Comparison of ENCODE assay signal across 20 cellular contexts in the genomic region with DNA sequence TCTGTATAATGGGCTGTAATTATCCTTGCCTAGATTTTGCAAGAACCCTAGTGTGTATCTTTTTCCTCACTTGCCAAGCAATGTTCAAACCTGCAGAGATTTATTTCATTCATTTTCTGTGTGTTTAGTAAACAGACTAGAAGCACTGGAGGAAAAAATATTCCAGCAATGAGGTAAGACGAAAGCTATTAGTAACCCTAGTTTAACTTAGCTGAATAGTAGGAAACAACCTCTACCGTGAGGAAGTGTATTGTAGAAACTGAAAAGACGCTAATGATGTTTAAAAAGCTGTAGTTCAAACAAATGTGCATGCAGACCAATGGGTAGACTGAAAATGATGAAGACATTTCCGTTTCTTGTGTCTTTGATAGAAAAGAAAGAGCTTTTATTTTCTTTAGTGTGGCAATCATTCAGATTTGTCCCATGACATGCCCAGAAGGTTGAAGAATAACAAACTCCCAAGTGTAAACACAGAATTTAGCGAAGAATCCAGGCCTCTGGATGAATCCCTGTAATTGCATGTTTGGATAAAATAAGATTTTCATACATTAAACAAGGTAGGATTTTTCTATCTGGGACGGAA. TPM values are rescaled to one million over a fixed set of nuclear protein-coding genes. Genes with fewer than 3 reads are reported as not detected.
DNase-seq lines count a peak whose midpoint lies in the region; ATAC-seq and TF ChIP-seq lines count a peak whose summit lies in the region.
"Had no signal": no experiment of that assay in that cellular context is flagged by ENCODE, and none has a peak within 500 bp of the region (broad histone marks: within the 10 kb centered on the region; RNA-seq: fewer than 3 reads in every experiment).

No MANE protein-coding gene starts in this region.

- H3K36me3 ChIP-seq in cardiac muscle cell (no peaks in the 10 kb centered on the region), esophagus squamous epithelium (no peaks in the 10 kb centered on the region), upper lobe of right lung (no peaks in the 10 kb centered on the region)

- H3K9me3 Mint-ChIP-seq in osteocyte (ENCODE audit: unreplicated experiment) = no peaks in the 10 kb centered on the region
- H3K9me3 Mint-ChIP-seq in activated CD4-positive, alpha-beta T cell treated with anti-CD3 and anti-CD28 coated beads, Interleukin-2, amount 10 ng/mL, durations not matched to agents 7 days and 5 days = no peaks in the 10 kb centered on the region
- H3K9me3 Mint-ChIP-seq: immature natural killer cell; stimulated activated naive CD8-positive, alpha-beta T cell treated with anti-CD3 and anti-CD28 coated beads, Interleukin-15, Interleukin-2, amounts not matched to agents 100 ng/mL and 50 ng/mL, for 24 hours had no signal

- H3K36me3 Mint-ChIP-seq in osteocyte (ENCODE audit: unreplicated experiment) = peaks cover 58% of the 10 kb centered on the region
- H3K36me3 Mint-ChIP-seq in activated CD4-positive, alpha-beta T cell treated with anti-CD3 and anti-CD28 coated beads, Interleukin-2, amount 10 ng/mL, durations not matched to agents 7 days and 5 days (ENCODE audit: low read depth) = no peaks in the 10 kb centered on the region
- H3K36me3 Mint-ChIP-seq: immature natural killer cell had no signal

- POLR2A ChIA-PET in activated CD4-positive, alpha-beta T cell treated with anti-CD3 and anti-CD28 coated beads, Interleukin-2, amount 10 ng/mL, durations not matched to agents 7 days and 5 days (lab: Charles Lee) = no interaction called here

- intact Hi-C loops in left cardiac atrium (cut with DNase I) = no loop called here
- intact Hi-C loops in esophagus squamous epithelium (cut with DNase I) = no loop called here
- intact Hi-C loops in upper lobe of right lung (cut with DNase I) = no loop called here

- CTCF ChIA-PET in activated CD4-positive, alpha-beta T cell treated with anti-CD3 and anti-CD28 coated beads, Interleukin-2, amount 10 ng/mL, durations not matched to agents 7 days and 5 days (lab: Charles Lee) = no interaction called here

- WGBS in esophagus squamous epithelium, 2 donors = 62 to 67% methylated on average over 6 of the region's 6 CpGs

- H3K27me3 ChIP-seq in cardiac muscle cell = no peaks in the 10 kb centered on the region
- no peaks in the 10 kb centered on the region for H3K27me3 ChIP-seq in esophagus squamous epithelium
- no peaks in the 10 kb centered on the region for H3K27me3 ChIP-seq in upper lobe of right lung

- no peak overlapping the region for H3K4me3 Mint-ChIP-seq in osteocyte (ENCODE audit: unreplicated experiment)
- H3K4me3 Mint-ChIP-seq in activated CD4-positive, alpha-beta T cell treated with anti-CD3 and anti-CD28 coated beads, Interleukin-2, amount 10 ng/mL, durations not matched to agents 7 days and 5 days = no peak overlapping the region
- H3K4me3 Mint-ChIP-seq: immature natural killer cell; stimulated activated naive CD8-positive, alpha-beta T cell treated with anti-CD3 and anti-CD28 coated beads, Interleukin-15, Interleukin-2, amounts not matched to agents 100 ng/mL and 50 ng/mL, for 24 hours had no signal

- ATAC-seq in left cardiac atrium (no peak), upper lobe of right lung (no peak), GM18505 (IDR thresholded peaks at IDR 0.05; ENCODE audit: unreplicated experiment) (no peak)

- no peak for DNase-seq in cardiac muscle cell (ENCODE audit: low read depth in 1 of 2, low spot score in 1 of 2)
- DNase-seq in left cardiac atrium = no peak
- DNase-seq in esophagus squamous epithelium (lab: John Stamatoyannopoulos, UW) = no peak
- DNase-seq in osteocyte (ENCODE audit: extremely low spot score, unreplicated experiment) = no peak
- no peak for DNase-seq in upper lobe of right lung
- DNase-seq in COLO668 (lab: John Stamatoyannopoulos, UW; ENCODE audit: unreplicated experiment) = no peak
- no peak for DNase-seq in activated CD4-positive, alpha-beta T cell treated with anti-CD3 and anti-CD28 coated beads, Interleukin-2, amount 10 ng/mL, durations not matched to agents 7 days and 5 days
- DNase-seq: ACHN; activated gamma-delta T cell; DMS79 treated with DMSO at 0.1 percent for 48 hours; immature natural killer cell; KBM-7; lower lobe of right lung; MV-4-11; NCI-H1694 treated with DMSO at 0.1 percent for 48 hours; NCI-H226; occipital lobe; stimulated activated CD4-positive, alpha-beta T cell treated with anti-CD3 and anti-CD28 coated beads, Interleukin-2, amount 100 ng/mL, for 24 hours had no signal

- H3K27ac ChIP-seq in cardiac muscle cell (peak overlapping the region; percentile 9), esophagus squamous epithelium (peak overlapping the region in 3 of 4 donors; percentile 26 to 53 (median 43)), upper lobe of right lung (peak overlapping the region; percentile 40)
- H3K27ac ChIP-seq: lower lobe of right lung had no signal

- H3K4me3 ChIP-seq in cardiac muscle cell (no peak overlapping the region), esophagus squamous epithelium (no peak overlapping the region), upper lobe of right lung (no peak overlapping the region)
- H3K4me3 ChIP-seq: lower lobe of right lung had no signal

- TF ChIP-seq CTCF in cardiac muscle cell (IDR thresholded peaks at IDR 0.05; ENCODE audit: low read depth, low read length) = no peak
- no peak for TF ChIP-seq CTCF in esophagus squamous epithelium (IDR thresholded peaks at IDR 0.05)
- no peak for TF ChIP-seq CTCF in osteocyte (IDR thresholded peaks at IDR 0.05)
- no peak for TF ChIP-seq CTCF in upper lobe of right lung (IDR thresholded peaks at IDR 0.05)

- TF ChIP-seq POLR2A in esophagus squamous epithelium (IDR thresholded peaks at IDR 0.05) (no peak), GM18505 (IDR thresholded peaks at IDR 0.05; ENCODE audit: borderline replicate concordance, extremely low read depth, insufficient read depth, insufficient read length) (no peak)

- H3K27ac Mint-ChIP-seq in osteocyte (ENCODE audit: unreplicated experiment) = peak overlapping the region; percentile 86
- no peak overlapping the region for H3K27ac Mint-ChIP-seq in activated CD4-positive, alpha-beta T cell treated with anti-CD3 and anti-CD28 coated beads, Interleukin-2, amount 10 ng/mL, durations not matched to agents 7 days and 5 days
- H3K27ac Mint-ChIP-seq: immature natural killer cell; stimulated activated naive CD8-positive, alpha-beta T cell treated with anti-CD3 and anti-CD28 coated beads, Interleukin-15, Interleukin-2, amounts not matched to agents 100 ng/mL and 50 ng/mL, for 24 hours had no signal

- H3K9me3 ChIP-seq in cardiac muscle cell (ENCODE audit: low read depth) = no peaks in the 10 kb centered on the region
- no peaks in the 10 kb centered on the region for H3K9me3 ChIP-seq in esophagus squamous epithelium
- no peaks in the 10 kb centered on the region for H3K9me3 ChIP-seq in upper lobe of right lung
- H3K9me3 ChIP-seq: lower lobe of right lung had no signal

- peaks cover 75% of the 10 kb centered on the region for H3K4me1 Mint-ChIP-seq in osteocyte (ENCODE audit: unreplicated experiment)
- no peaks in the 10 kb centered on the region for H3K4me1 Mint-ChIP-seq in activated CD4-positive, alpha-beta T cell treated with anti-CD3 and anti-CD28 coated beads, Interleukin-2, amount 10 ng/mL, durations not matched to agents 7 days and 5 days
- H3K4me1 Mint-ChIP-seq: immature natural killer cell had no signal

- H3K4me1 ChIP-seq in cardiac muscle cell (ENCODE audit: low read depth) (no peaks in the 10 kb centered on the region), esophagus squamous epithelium (peaks cover 0 to 36% (median 13%) of the 10 kb centered on the region in 3 donors), upper lobe of right lung (peaks cover 4% of the 10 kb centered on the region)

- no peaks in the 10 kb centered on the region for H3K27me3 Mint-ChIP-seq in osteocyte (ENCODE audit: unreplicated experiment)
- H3K27me3 Mint-ChIP-seq in activated CD4-positive, alpha-beta T cell treated with anti-CD3 and anti-CD28 coated beads, Interleukin-2, amount 10 ng/mL, durations not matched to agents 7 days and 5 days = peaks cover 12% of the 10 kb centered on the region

RNA-seq across cellular contexts. Expression of a gene that starts 20.7 kb away (rescaled TPM):
- total RNA-seq in cardiac muscle cell (0.69 and 3.5 TPM in 2 replicates), left cardiac atrium (100 to 1,000 TPM; 423 to 465 TPM), esophagus squamous epithelium (100 to 1,000 TPM in 2 of 4 donors, 10 to 100 TPM in 2; 21.7 to 171 (median 86.8) TPM), osteocyte (492 and 502 TPM in 2 replicates), upper lobe of right lung (695 TPM)
- polyA plus RNA-seq in cardiac muscle cell = 1.8 and 3.2 TPM in 2 replicates
- total RNA-seq in activated CD4-positive, alpha-beta T cell treated with anti-CD3 and anti-CD28 coated beads, Interleukin-2, amount 10 ng/mL, durations not matched to agents 7 days and 5 days = not detected

RNA-seq across cellular contexts. Expression of a gene that starts 46.0 kb away (rescaled TPM):
- 6.4 and 9.9 TPM in 2 replicates for total RNA-seq in cardiac muscle cell
- 17.4 and 18.0 TPM in 2 replicates for polyA plus RNA-seq in cardiac muscle cell
- 100 to 1,000 TPM; 167 to 244 TPM for total RNA-seq in left cardiac atrium
- 10 to 100 TPM; 31.8 to 85.3 (median 73.4) TPM for total RNA-seq in esophagus squamous epithelium
- 81.6 and 86.8 TPM in 2 replicates for total RNA-seq in osteocyte
- 192 TPM for total RNA-seq in upper lobe of right lung
- not detected for total RNA-seq in activated CD4-positive, alpha-beta T cell treated with anti-CD3 and anti-CD28 coated beads, Interleukin-2, amount 10 ng/mL, durations not matched to agents 7 days and 5 days
- polyA plus RNA-seq: immature natural killer cell had no signal
